12 cellular contexts compared by ENCODE assay signal in genomic region chr2:152420923-152421322, GRCh38.
DNase-seq lines count a peak whose midpoint lies in the region; ATAC-seq and TF ChIP-seq lines count a peak whose summit lies in the region.
"Had no signal": no experiment of that assay in that cellular context is flagged by ENCODE, and none has a peak within 500 bp of the region (broad histone marks: within the 10 kb centered on the region; RNA-seq: fewer than 3 reads in every experiment).

No MANE protein-coding gene starts in this region.

- no peak overlapping the region for H3K4me3 Mint-ChIP-seq in immature natural killer cell

- H3K27me3 ChIP-seq in brain microvascular endothelial cell (replicated peaks) (no peaks in the 10 kb centered on the region), lower lobe of right lung (ENCODE audit: low read depth) (no peaks in the 10 kb centered on the region), uterus (no peaks in the 10 kb centered on the region)
- H3K27me3 ChIP-seq: thyroid gland had no signal

- ATAC-seq in Right ventricle myocardium superior (ENCODE audit: poor library complexity) (peak; percentile 40), left ventricle myocardium superior (no peak), lower lobe of right lung (peak; percentile 53 to 58), omental fat pad (ENCODE audit: low FRiP score) (no peak)

- intact Hi-C loops in Right ventricle myocardium superior (cut with DNase I): no loop called here
- intact Hi-C loops in left ventricle myocardium superior (cut with micrococcal nuclease): no loop called here
- intact Hi-C loops in lower lobe of right lung (cut with DNase I): no loop called here
- intact Hi-C loops in uterus (cut with DNase I; ENCODE audit: low total_unique reads): no loop called here

- H3K36me3 ChIP-seq in brain microvascular endothelial cell (replicated peaks) (no peaks in the 10 kb centered on the region), lower lobe of right lung (no peaks in the 10 kb centered on the region), uterus (no peaks in the 10 kb centered on the region)
- H3K36me3 ChIP-seq: thyroid gland had no signal

- in situ Hi-C loops in brain microvascular endothelial cell (cut with HindIII; ENCODE audit: low pct_ligation_motif_present, low sequenced_read_pairs): no loop called here

- TF ChIP-seq CTCF in brain microvascular endothelial cell (IDR thresholded peaks at IDR 0.05; ENCODE audit: low read depth, low read length, missing control alignments): no peak
- TF ChIP-seq CTCF in lower lobe of right lung (IDR thresholded peaks at IDR 0.05): no peak
- TF ChIP-seq CTCF in uterus (IDR thresholded peaks at IDR 0.05): no peak
- TF ChIP-seq CTCF in omental fat pad (IDR thresholded peaks at IDR 0.05): no peak

- no peaks in the 10 kb centered on the region for H3K36me3 Mint-ChIP-seq in immature natural killer cell

- H3K9me3 Mint-ChIP-seq in immature natural killer cell: no peaks in the 10 kb centered on the region

- no peak overlapping the region for H3K27ac Mint-ChIP-seq in immature natural killer cell

- no peak for DNase-seq in Right ventricle myocardium superior
- no peak for DNase-seq in left ventricle myocardium superior
- no peak for DNase-seq in brain microvascular endothelial cell
- peak; percentile 53 for DNase-seq in lower lobe of right lung
- DNase-seq in uterus: no peak
- DNase-seq in immature natural killer cell: no peak
- no peak for DNase-seq in effector CD8-positive, alpha-beta T cell (lab: John Stamatoyannopoulos, UW)
- DNase-seq in omental fat pad (ENCODE audit: low spot score): no peak
- DNase-seq: activated CD8-positive, alpha-beta memory T cell treated with anti-CD3 and anti-CD28 coated beads, Interleukin-2, amount 50 U/mL, for 4 hours; DMS79; effector CD4-positive, alpha-beta T cell; thyroid gland had no signal

- peaks cover 31% of the 10 kb centered on the region for H3K4me1 ChIP-seq in lower lobe of right lung
- peaks cover 0 to 4% of the 10 kb centered on the region in 2 donors for H3K4me1 ChIP-seq in uterus

- H3K4me3 ChIP-seq in brain microvascular endothelial cell (ENCODE audit: low read depth, low read length) (no peak overlapping the region), lower lobe of right lung (no peak overlapping the region), uterus (no peak overlapping the region)
- H3K4me3 ChIP-seq: thyroid gland had no signal

- H3K4me1 Mint-ChIP-seq in immature natural killer cell: no peaks in the 10 kb centered on the region

- H3K9me3 ChIP-seq in lower lobe of right lung: no peaks in the 10 kb centered on the region
- H3K9me3 ChIP-seq in uterus: no peaks in the 10 kb centered on the region
- H3K9me3 ChIP-seq: thyroid gland had no signal

- H3K27ac ChIP-seq in brain microvascular endothelial cell: peak overlapping the region; percentile 94
- H3K27ac ChIP-seq in lower lobe of right lung: peak overlapping the region; percentile 71
- H3K27ac ChIP-seq in uterus: peak overlapping the region; percentile 53 to 81

- peaks cover 0 to 2% (median 0%) of the 10 kb centered on the region in 3 donors for H3K27me3 Mint-ChIP-seq in immature natural killer cell (ENCODE audit: low read depth in 3 of 3)

- TF ChIP-seq POLR2A in uterus (IDR thresholded peaks at IDR 0.05): no peak

Comparison
In these comparisons a context has a peak if more than half of its experiments do, and no peak if none do; other contexts are left out.
1. ATAC-seq: peak in Right ventricle myocardium superior (single experiment) and lower lobe of right lung (2 of 2); none in left ventricle myocardium superior (single experiment) and omental fat pad (single experiment).
2. Peak in every context shown above with its lines, with median percentiles within 50 percentile points of each other: H3K27ac ChIP-seq.